In the genomic region with DNA sequence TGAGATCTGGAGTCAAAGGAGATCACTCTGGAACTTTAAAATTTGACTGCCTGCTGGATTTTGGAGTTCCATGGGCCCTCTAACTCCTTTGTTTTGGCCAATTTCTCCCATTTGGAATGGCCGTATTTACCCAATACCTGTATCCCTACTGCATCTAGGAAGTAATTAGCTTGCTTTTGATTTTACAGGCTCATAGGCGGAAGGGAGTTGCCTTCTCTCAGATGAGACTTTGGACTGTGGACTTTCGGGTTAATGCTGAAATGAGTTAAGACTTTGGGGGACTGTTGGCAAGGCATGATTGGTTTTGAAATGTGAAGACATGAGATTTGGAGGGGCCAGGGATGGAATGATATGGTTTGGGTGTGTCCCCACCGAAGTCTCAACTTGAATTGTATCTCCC, we compare ENCODE assay signal across 10 cellular contexts. TPM values are rescaled to one million over a fixed set of nuclear protein-coding genes. Genes with fewer than 3 reads are reported as not detected.
"Had no signal": no experiment of that assay in that cellular context is flagged by ENCODE, and none has a peak within 500 bp of the region (broad histone marks: within the 10 kb centered on the region; RNA-seq: fewer than 3 reads in every experiment).

No MANE protein-coding gene starts in this region.

RNA-seq across cellular contexts. Expression of a gene that starts 31.1 kb away (rescaled TPM):
- total RNA-seq: chondrocyte, dermis blood vessel endothelial cell, dermis microvascular lymphatic vessel endothelial cell, endodermal cell, endothelial cell of umbilical vein, epithelial cell of proximal tubule, esophagus muscularis mucosa, foreskin keratinocyte, frontal cortex, glomerular endothelial cell had no signal
- polyA plus RNA-seq: endothelial cell of umbilical vein, foreskin keratinocyte had no signal
